In genomic region chr5:124796495-124796894, GRCh38 we compare ENCODE assay signal across 22 cellular contexts. TPM values are rescaled to one million over a fixed set of nuclear protein-coding genes. Genes with fewer than 3 reads are reported as not detected.
DNase-seq lines count a peak whose midpoint lies in the region; ATAC-seq and TF ChIP-seq lines count a peak whose summit lies in the region.
"Had no signal": no experiment of that assay in that cellular context is flagged by ENCODE, and none has a peak within 500 bp of the region (broad histone marks: within the 10 kb centered on the region; RNA-seq: fewer than 3 reads in every experiment).

No MANE protein-coding gene starts in this region.

- TF ChIP-seq POLR2A in heart left ventricle (IDR thresholded peaks at IDR 0.05): no peak

- H3K4me1 ChIP-seq in OCI-LY3 (ENCODE audit: low read length): peaks cover 40% of the 10 kb centered on the region
- H3K4me1 ChIP-seq in heart left ventricle: peaks cover 0 to 3% (median 0%) of the 10 kb centered on the region in 12 donors

- peak overlapping the region; percentile 44 for H3K4me2 ChIP-seq in OCI-LY3 (ENCODE audit: low read length)
- H3K4me2 ChIP-seq: PC-9 had no signal

- intact Hi-C loops in heart left ventricle (cut with DNase I): no loop called here

- no peaks in the 10 kb centered on the region for H3K9me3 ChIP-seq in OCI-LY3 (ENCODE audit: insufficient read depth, low read length)
- no peaks in the 10 kb centered on the region for H3K9me3 ChIP-seq in heart left ventricle
- H3K9me3 ChIP-seq: SJCRH30, thoracic aorta had no signal

- no peaks in the 10 kb centered on the region for H3K79me2 ChIP-seq in OCI-LY3 (ENCODE audit: low read length)

- H4K20me1 ChIP-seq in OCI-LY3 (ENCODE audit: insufficient read depth, low read length): no peaks in the 10 kb centered on the region

- H3K27ac ChIP-seq in OCI-LY3 (ENCODE audit: low read length): no peak overlapping the region; the same call in 1 of the 2 replicates
- no peak overlapping the region for H3K27ac ChIP-seq in heart left ventricle
- H3K27ac ChIP-seq: C4-2B, PC-9, SJCRH30, thoracic aorta had no signal

- no peak overlapping the region for H3K9ac ChIP-seq in OCI-LY3 (ENCODE audit: low read length)

- TF ChIP-seq CTCF in GM12864 (IDR thresholded peaks at IDR 0.05; ENCODE audit: low read depth, low read length, missing control alignments) (no peak), OCI-LY3 (IDR thresholded peaks at IDR 0.05; ENCODE audit: low read depth, low read length) (no peak), heart left ventricle (IDR thresholded peaks at IDR 0.05) (no peak)

- peak; percentile 49 for DNase-seq in GM12864 (ENCODE audit: low read depth)
- no peak for DNase-seq in HEK293T (ENCODE audit: extremely low spot score)
- DNase-seq in activated CD4-positive, alpha-beta T cell treated with anti-CD3 and anti-CD28 coated beads for 4 hours: no peak
- DNase-seq in NCI-H146 (lab: John Stamatoyannopoulos, UW): no peak
- DNase-seq in heart left ventricle: no peak
- DNase-seq: activated T-cell treated with anti-CD3 and anti-CD28 coated beads, Interleukin-2, amount 50 U/mL, for 48 hours; DMS153; effector memory CD8-positive, alpha-beta T cell; MV-4-11; NCI-H2107; NCI-H524; PC-9; SJCRH30; T-helper 17 cell had no signal

- CTCF ChIA-PET in HEK293T (lab: Yijun Ruan, JAX): interaction anchor here (1.0 kb wide), 1 partner anchor 10 kb away, joined by 4 read pairs; no protein-coding TSS in a partner anchor

- ATAC-seq in GM19395 (IDR thresholded peaks at IDR 0.05; ENCODE audit: unreplicated experiment): peak; percentile 63
- peak; percentile 37 for ATAC-seq in HG02759 (IDR thresholded peaks at IDR 0.05; ENCODE audit: unreplicated experiment)
- no peak for ATAC-seq in heart left ventricle
- ATAC-seq: activated naive CD4-positive, alpha-beta T cell treated with anti-CD3 and anti-CD28 coated beads, Interleukin-2, amount 50 U/mL, for 72 hours; effector memory CD8-positive, alpha-beta T cell; left lobe of liver; T-helper 17 cell had no signal

- no peak overlapping the region for H2AFZ ChIP-seq in OCI-LY3 (ENCODE audit: low read depth, low read length)
- H2AFZ ChIP-seq: PC-9 had no signal

- H3K27me3 ChIP-seq in OCI-LY3 (ENCODE audit: low read depth, low read length): no peaks in the 10 kb centered on the region
- no peaks in the 10 kb centered on the region for H3K27me3 ChIP-seq in heart left ventricle
- H3K27me3 ChIP-seq: SJCRH30 had no signal

- no peaks in the 10 kb centered on the region for H3K36me3 ChIP-seq in OCI-LY3 (replicated peaks; ENCODE audit: low read depth, low read length)
- H3K36me3 ChIP-seq in heart left ventricle: no peaks in the 10 kb centered on the region
- H3K36me3 ChIP-seq: SJCRH30, thoracic aorta had no signal

- H3K4me3 ChIP-seq in GM12864 (ENCODE audit: low read depth, low read length) (no peak overlapping the region), OCI-LY3 (ENCODE audit: low read length) (no peak overlapping the region), heart left ventricle (no peak overlapping the region)
- H3K4me3 ChIP-seq: K562, PC-9, SJCRH30, thoracic aorta had no signal

- POLR2A ChIA-PET in HEK293T (lab: Yijun Ruan, JAX): no interaction called here

TF ChIP-seq in HEK293T, 16 proteins besides CTCF, POLR2A, EP300 and RAD21:
- TF ChIP-seq TARDBP (IDR thresholded peaks at IDR 0.05) (no peak), NFRKB (IDR thresholded peaks at IDR 0.05) (no peak), SUZ12 (IDR thresholded peaks at IDR 0.05) (no peak), HDGF (IDR thresholded peaks at IDR 0.05; ENCODE audit: borderline replicate concordance) (no peak), SP1 (IDR thresholded peaks at IDR 0.05) (no peak), BHLHE40 (IDR thresholded peaks at IDR 0.05; ENCODE audit: borderline replicate concordance) (no peak), ZNF384 (IDR thresholded peaks at IDR 0.05) (no peak), L3MBTL2 (conservative IDR thresholded peaks at IDR 0.05) (no peak), PKNOX1 (IDR thresholded peaks at IDR 0.05) (no peak), FOXA1 (IDR thresholded peaks at IDR 0.05) (no peak)

RNA-seq across cellular contexts. Expression of gene ZNF608, which starts 50.1 kb away (rescaled TPM):
- 10 to 100 TPM in 6 of 9 donors, 1 to 10 TPM in 3; 8.5 to 26.7 (median 14.2) TPM for total RNA-seq in heart left ventricle
- polyA plus RNA-seq in heart left ventricle: 1 to 10 TPM; 3.3 to 5.3 TPM
- total RNA-seq: activated naive CD4-positive, alpha-beta T cell treated with anti-CD3 and anti-CD28 coated beads, Interleukin-2, amount 50 U/mL, for 72 hours had no signal

Comparison
In these comparisons a context has a peak if more than half of its experiments do, and no peak if none do; other contexts are left out.
1. ATAC-seq: peak in GM19395 (single experiment) and HG02759 (single experiment); none in heart left ventricle (0 of 4).